In the genomic region with DNA sequence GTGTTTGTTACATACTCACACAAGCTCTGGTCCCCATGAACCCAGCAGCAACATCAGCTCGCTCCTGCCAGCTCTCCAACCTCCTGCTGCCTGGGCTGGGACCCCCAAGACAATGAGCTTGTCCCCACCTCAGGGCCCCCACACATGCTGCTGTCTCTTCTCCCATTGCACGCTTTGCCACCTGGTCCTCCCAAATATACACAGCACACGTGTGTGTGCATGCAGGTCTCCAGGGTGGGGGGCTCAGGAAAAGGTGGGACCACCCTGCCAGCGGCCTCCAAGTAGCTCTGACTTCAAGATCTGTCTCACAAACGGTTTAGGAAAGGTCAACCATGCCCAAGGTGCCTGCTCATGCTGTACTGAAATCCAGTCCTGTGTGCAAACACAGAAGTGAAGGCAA, we compare ENCODE assay signal across 23 cellular contexts.
"Had no signal": no experiment of that assay in that cellular context is flagged by ENCODE, and none has a peak within 500 bp of the region (broad histone marks: within the 10 kb centered on the region; RNA-seq: fewer than 3 reads in every experiment).

No MANE protein-coding gene starts in this region.

- H3K27ac ChIP-seq: heart right ventricle, hepatocyte, left ventricle myocardium inferior, neutrophil, parathyroid adenoma, psoas muscle, right lobe of liver, stomach, thoracic aorta, tibial artery had no signal

- H2AFZ ChIP-seq: hepatocyte, parathyroid adenoma had no signal

- H3K9ac ChIP-seq: parathyroid adenoma had no signal

- H3K9me3 Mint-ChIP-seq: memory B cell; natural killer cell treated with Interleukin-12 subunit alpha and Interleukin-12 subunit beta and Interleukin-15 and Interleukin-18, amount 100 ng/mL, for 72 hours; stimulated activated naive B cell treated with anti-CD40 and anti-IgM and Interleukin-4, amounts not matched to agents 10 μg/mL and 1 μg/mL and 100 μg/mL, for 72 hours; type B pancreatic cell had no signal

- H3K4me1 Mint-ChIP-seq: stimulated activated naive B cell treated with anti-CD40 and anti-IgM and Interleukin-4, amounts not matched to agents 10 μg/mL and 1 μg/mL and 100 μg/mL, for 72 hours had no signal

- H3K79me2 ChIP-seq: hepatocyte, parathyroid adenoma had no signal

- H3K4me1 ChIP-seq: parathyroid adenoma, psoas muscle, right lobe of liver, tibial artery had no signal

- H3K4me2 ChIP-seq: hepatocyte, smooth muscle cell had no signal

- DNase-seq: heart right ventricle; left ventricle myocardium inferior; midbrain; mucosa of descending colon; naive thymus-derived CD4-positive, alpha-beta T cell; occipital lobe; psoas muscle; stimulated activated CD4-positive, alpha-beta T cell treated with anti-CD3 and anti-CD28 coated beads, Interleukin-1b, Interleukin-23, amount 100 ng/mL, for 48 hours; stimulated activated CD4-positive, alpha-beta T cell treated with anti-CD3 and anti-CD28 coated beads, Interleukin-4, amount 100 ng/mL, for 1 hour; stimulated activated naive B cell treated with anti-CD40 and anti-IgM and Interleukin-4, amounts not matched to agents 10 μg/mL and 1 μg/mL and 100 μg/mL, for 72 hours; stimulated activated naive CD8-positive, alpha-beta T cell treated with anti-CD3 and anti-CD28 coated beads, Interleukin-15, Interleukin-2, amounts not matched to agents 100 U/mL and 50 U/mL, for 24 hours; stomach; tibial artery had no signal

- H3K9me3 ChIP-seq: heart right ventricle, left ventricle myocardium inferior, mucosa of descending colon, neutrophil, psoas muscle, right lobe of liver, stomach, thoracic aorta, tibial artery had no signal

- H3K36me3 ChIP-seq: heart right ventricle, left ventricle myocardium inferior, neutrophil, right lobe of liver, stomach, thoracic aorta, tibial artery had no signal

- H3K27ac Mint-ChIP-seq: memory B cell; naive thymus-derived CD4-positive, alpha-beta T cell; natural killer cell treated with Interleukin-12 subunit alpha and Interleukin-12 subunit beta and Interleukin-15 and Interleukin-18, amount 100 ng/mL, for 72 hours; stimulated activated naive B cell treated with anti-CD40 and anti-IgM and Interleukin-4, amounts not matched to agents 10 μg/mL and 1 μg/mL and 100 μg/mL, for 72 hours; type B pancreatic cell had no signal

- H3K4me3 ChIP-seq: heart right ventricle, hepatocyte, left ventricle myocardium inferior, lung, mucosa of descending colon, psoas muscle, right lobe of liver, smooth muscle cell, stomach, thoracic aorta, tibial artery had no signal

- H3K27me3 ChIP-seq: heart right ventricle, hepatocyte, right lobe of liver had no signal

- H3K36me3 Mint-ChIP-seq: naive thymus-derived CD4-positive, alpha-beta T cell; natural killer cell treated with Interleukin-12 subunit alpha and Interleukin-12 subunit beta and Interleukin-15 and Interleukin-18, amount 100 ng/mL, for 72 hours; stimulated activated naive B cell treated with anti-CD40 and anti-IgM and Interleukin-4, amounts not matched to agents 10 μg/mL and 1 μg/mL and 100 μg/mL, for 72 hours; type B pancreatic cell had no signal

- H3K4me3 Mint-ChIP-seq: memory B cell; naive thymus-derived CD4-positive, alpha-beta T cell; natural killer cell treated with Interleukin-12 subunit alpha and Interleukin-12 subunit beta and Interleukin-15 and Interleukin-18, amount 100 ng/mL, for 72 hours; stimulated activated naive B cell treated with anti-CD40 and anti-IgM and Interleukin-4, amounts not matched to agents 10 μg/mL and 1 μg/mL and 100 μg/mL, for 72 hours; type B pancreatic cell had no signal
